ENCODE assay signal across 7 cellular contexts in the genomic region with DNA sequence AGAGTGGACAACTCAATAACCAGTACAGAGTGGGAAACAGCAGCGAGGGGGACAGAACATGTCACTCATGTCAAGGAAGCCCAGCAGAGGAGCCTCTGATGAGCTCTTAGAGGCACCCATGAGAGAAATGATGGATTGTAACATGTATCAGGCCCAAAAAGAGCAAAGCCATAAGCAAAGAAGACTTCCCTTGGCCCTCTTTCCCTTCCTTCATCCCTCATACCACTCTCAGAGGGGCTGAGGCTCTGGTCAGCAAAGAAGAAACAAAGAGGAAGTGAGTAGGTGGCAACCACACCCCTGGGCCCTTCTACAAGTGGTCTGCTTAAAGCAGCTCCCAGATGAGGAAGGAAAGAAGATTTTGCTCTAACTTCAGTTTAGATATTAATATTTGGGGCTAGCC.
DNase-seq lines count a peak whose midpoint lies in the region; ATAC-seq and TF ChIP-seq lines count a peak whose summit lies in the region.

No MANE protein-coding gene starts in this region.

- ATAC-seq in GM19023 (IDR thresholded peaks at IDR 0.05; ENCODE audit: unreplicated experiment): peak; percentile 68
- peak; percentile 74 for ATAC-seq in HG02759 (IDR thresholded peaks at IDR 0.05; ENCODE audit: unreplicated experiment)
- no peak for ATAC-seq in esophagus mucosa

- no peaks in the 10 kb centered on the region for H3K9me3 ChIP-seq in osteoblast (ENCODE audit: low read depth, low read length)
- no peaks in the 10 kb centered on the region for H3K9me3 ChIP-seq in ascending aorta

- no peak overlapping the region for H3K4me3 ChIP-seq in osteoblast (ENCODE audit: insufficient read depth, low read length)
- H3K4me3 ChIP-seq in ascending aorta: no peak overlapping the region

- TF ChIP-seq CTCF in osteoblast (IDR thresholded peaks at IDR 0.05; ENCODE audit: extremely low read depth, low read depth, low read length): no peak
- TF ChIP-seq CTCF in ascending aorta (IDR thresholded peaks at IDR 0.05): no peak

- peak overlapping the region; percentile 73 for H2AFZ ChIP-seq in osteoblast (ENCODE audit: low read length)

- intact Hi-C loops in ascending aorta (cut with DNase I): no loop called here

- H3K4me1 ChIP-seq in osteoblast (ENCODE audit: insufficient read depth, low read length) (peaks cover 29% of the 10 kb centered on the region), ascending aorta (peaks cover 0 to 4% of the 10 kb centered on the region in 2 donors)

- H3K27ac ChIP-seq in osteoblast (ENCODE audit: low read depth, low read length): no peak overlapping the region
- no peak overlapping the region for H3K27ac ChIP-seq in ascending aorta

- H3K36me3 ChIP-seq in osteoblast (ENCODE audit: insufficient read depth, low read length) (no peaks in the 10 kb centered on the region), ascending aorta (no peaks in the 10 kb centered on the region)

- H4K20me1 ChIP-seq in osteoblast (ENCODE audit: insufficient read depth, low read length): no peaks in the 10 kb centered on the region

- H3K79me2 ChIP-seq in osteoblast (ENCODE audit: insufficient read depth, low read length): no peaks in the 10 kb centered on the region

- no peak overlapping the region for H3K4me2 ChIP-seq in osteoblast (ENCODE audit: insufficient read depth, low read length)

- DNase-seq in NOMO-1 treated with dmso at 0.1 percent for 144 hours (lab: John Stamatoyannopoulos, UW; ENCODE audit: unreplicated experiment) (peak; percentile 90), osteoblast (ENCODE audit: insufficient read length, low spot score, missing footprints) (no peak), ascending aorta (ENCODE audit: low spot score in 2 of 2) (no peak), GM19240 (ENCODE audit: insufficient read length, low spot score) (no peak)

- no peaks in the 10 kb centered on the region for H3K27me3 ChIP-seq in osteoblast (ENCODE audit: insufficient read depth, low read length)
- no peaks in the 10 kb centered on the region for H3K27me3 ChIP-seq in ascending aorta
